Comparison of ENCODE assay signal across 14 cellular contexts in genomic region chr11:67616431-67617242, GRCh38. TPM values are rescaled to one million over a fixed set of nuclear protein-coding genes. Genes with fewer than 3 reads are reported as not detected.
DNase-seq lines count a peak whose midpoint lies in the region; ATAC-seq and TF ChIP-seq lines count a peak whose summit lies in the region.
"Had no signal": no experiment of that assay in that cellular context is flagged by ENCODE, and none has a peak within 500 bp of the region (broad histone marks: within the 10 kb centered on the region; RNA-seq: fewer than 3 reads in every experiment).

No MANE protein-coding gene starts in this region.

- no peak overlapping the region for H3K4me3 ChIP-seq in right cardiac atrium (ENCODE audit: low read length)
- H3K4me3 ChIP-seq: ascending aorta, lower lobe of right lung had no signal

- intact Hi-C loops in activated CD4-positive, alpha-beta T cell treated with anti-CD3 and anti-CD28 coated beads, Interleukin-2, amount 10 ng/mL, durations not matched to agents 24 days and 14 days (cut with micrococcal nuclease): loop anchor here (5.0 kb wide), 1 partner anchor 34 kb away; the partner anchor contains the start of gene GSTP1
- intact Hi-C loops in right cardiac atrium (cut with DNase I): no loop called here

- no peaks in the 10 kb centered on the region for H3K9me3 ChIP-seq in T-helper 17 cell (ENCODE audit: control insufficient read depth, low read length, poor library complexity, severe bottlenecking)
- H3K9me3 ChIP-seq in right cardiac atrium (ENCODE audit: control insufficient read depth, low read length): no peaks in the 10 kb centered on the region
- H3K9me3 ChIP-seq: ascending aorta, lower lobe of right lung had no signal

- WGBS in right cardiac atrium: 30% methylated on average over 11 of the region's 11 CpGs

- peaks cover 16% of the 10 kb centered on the region for H3K4me1 Mint-ChIP-seq in activated CD4-positive, alpha-beta T cell treated with anti-CD3 and anti-CD28 coated beads, Interleukin-2, amount 10 ng/mL, durations not matched to agents 24 days and 14 days
- peaks cover 18% of the 10 kb centered on the region for H3K4me1 Mint-ChIP-seq in T-helper 17 cell
- peaks cover 37% of the 10 kb centered on the region for H3K4me1 Mint-ChIP-seq in stimulated activated effector memory CD8-positive, alpha-beta T cell treated with anti-CD3 and anti-CD28 coated beads, Interleukin-12 subunit alpha, Interleukin-12 subunit beta, amount 100 ng/mL, for 72 hours

- H3K27me3 ChIP-seq in right cardiac atrium (ENCODE audit: control insufficient read depth, insufficient read depth): no peaks in the 10 kb centered on the region
- H3K27me3 ChIP-seq: ascending aorta had no signal

- TF ChIP-seq CTCF in GM20000 (IDR thresholded peaks at IDR 0.05; ENCODE audit: extremely low read depth, missing control alignments): no peak

- ATAC-seq in T-helper 17 cell (no peak), right cardiac atrium (peak; percentile 44 to 50), GM18511 (IDR thresholded peaks at IDR 0.05; ENCODE audit: unreplicated experiment) (no peak), GM21390 (IDR thresholded peaks at IDR 0.05; ENCODE audit: unreplicated experiment) (no peak)
- ATAC-seq in stimulated activated effector memory CD8-positive, alpha-beta T cell treated with anti-CD3 and anti-CD28 coated beads, Interleukin-12 subunit alpha, Interleukin-12 subunit beta, amount 100 ng/mL, for 72 hours: no peak

- H3K4me3 Mint-ChIP-seq in activated CD4-positive, alpha-beta T cell treated with anti-CD3 and anti-CD28 coated beads, Interleukin-2, amount 10 ng/mL, durations not matched to agents 24 days and 14 days: no peak overlapping the region
- H3K4me3 Mint-ChIP-seq in T-helper 17 cell: peak overlapping the region; percentile 81
- H3K4me3 Mint-ChIP-seq in stimulated activated effector memory CD8-positive, alpha-beta T cell treated with anti-CD3 and anti-CD28 coated beads, Interleukin-12 subunit alpha, Interleukin-12 subunit beta, amount 100 ng/mL, for 72 hours: peak overlapping the region; percentile 78

- no peak for DNase-seq in activated CD4-positive, alpha-beta T cell treated with anti-CD3 and anti-CD28 coated beads, Interleukin-2, amount 10 ng/mL, durations not matched to agents 24 days and 14 days
- no peak for DNase-seq in activated CD4-positive, alpha-beta T cell treated with anti-CD3 and anti-CD28 coated beads, Interleukin-2, amount 50 U/mL, for 4 hours
- DNase-seq in T-helper 17 cell (no peak), right cardiac atrium (peak; percentile 20 to 67 (median 51)), GM20000 (ENCODE audit: low spot score) (no peak)
- no peak for DNase-seq in stimulated activated effector memory CD8-positive, alpha-beta T cell treated with anti-CD3 and anti-CD28 coated beads, Interleukin-12 subunit alpha, Interleukin-12 subunit beta, amount 100 ng/mL, for 72 hours (ENCODE audit: low spot score in 2 of 2)
- DNase-seq: effector memory CD4-positive, alpha-beta T cell; NCI-H146 had no signal

- no peak overlapping the region for H3K27ac ChIP-seq in right cardiac atrium (ENCODE audit: low read length)
- H3K27ac ChIP-seq: ascending aorta, lower lobe of right lung had no signal

- peak overlapping the region; percentile 2 for H3K27ac Mint-ChIP-seq in activated CD4-positive, alpha-beta T cell treated with anti-CD3 and anti-CD28 coated beads, Interleukin-2, amount 10 ng/mL, durations not matched to agents 24 days and 14 days
- peak overlapping the region; percentile 34 for H3K27ac Mint-ChIP-seq in T-helper 17 cell
- H3K27ac Mint-ChIP-seq in stimulated activated effector memory CD8-positive, alpha-beta T cell treated with anti-CD3 and anti-CD28 coated beads, Interleukin-12 subunit alpha, Interleukin-12 subunit beta, amount 100 ng/mL, for 72 hours: peak overlapping the region; percentile 99

- no peaks in the 10 kb centered on the region for H3K4me1 ChIP-seq in right cardiac atrium (ENCODE audit: control insufficient read depth, insufficient read depth, low read length)

- no peaks in the 10 kb centered on the region for H3K27me3 Mint-ChIP-seq in activated CD4-positive, alpha-beta T cell treated with anti-CD3 and anti-CD28 coated beads, Interleukin-2, amount 10 ng/mL, durations not matched to agents 24 days and 14 days
- H3K27me3 Mint-ChIP-seq in T-helper 17 cell: no peaks in the 10 kb centered on the region

- peaks cover 14% of the 10 kb centered on the region for H3K36me3 Mint-ChIP-seq in activated CD4-positive, alpha-beta T cell treated with anti-CD3 and anti-CD28 coated beads, Interleukin-2, amount 10 ng/mL, durations not matched to agents 24 days and 14 days (ENCODE audit: low read depth)
- no peaks in the 10 kb centered on the region for H3K36me3 Mint-ChIP-seq in T-helper 17 cell (ENCODE audit: low read depth)
- peaks cover 25% of the 10 kb centered on the region for H3K36me3 Mint-ChIP-seq in stimulated activated effector memory CD8-positive, alpha-beta T cell treated with anti-CD3 and anti-CD28 coated beads, Interleukin-12 subunit alpha, Interleukin-12 subunit beta, amount 100 ng/mL, for 72 hours

- no peaks in the 10 kb centered on the region for H3K9me3 Mint-ChIP-seq in activated CD4-positive, alpha-beta T cell treated with anti-CD3 and anti-CD28 coated beads, Interleukin-2, amount 10 ng/mL, durations not matched to agents 24 days and 14 days
- H3K9me3 Mint-ChIP-seq in stimulated activated effector memory CD8-positive, alpha-beta T cell treated with anti-CD3 and anti-CD28 coated beads, Interleukin-12 subunit alpha, Interleukin-12 subunit beta, amount 100 ng/mL, for 72 hours: no peaks in the 10 kb centered on the region

RNA-seq across cellular contexts. Expression of gene NDUFV1, which starts 9.9 kb away (rescaled TPM):
- total RNA-seq in activated CD4-positive, alpha-beta T cell treated with anti-CD3 and anti-CD28 coated beads, Interleukin-2, amount 10 ng/mL, durations not matched to agents 24 days and 14 days: 304 and 321 TPM in 2 replicates
- total RNA-seq in T-helper 17 cell (100 to 1,000 TPM; 206 to 239 TPM), right cardiac atrium (100 to 1,000 TPM; 375 to 462 (median 435) TPM)
- polyA plus RNA-seq in right cardiac atrium: 380 TPM

RNA-seq across cellular contexts. Expression of gene NUDT8, which starts 13.1 kb away (rescaled TPM):
- 22.2 and 22.6 TPM in 2 replicates for total RNA-seq in activated CD4-positive, alpha-beta T cell treated with anti-CD3 and anti-CD28 coated beads, Interleukin-2, amount 10 ng/mL, durations not matched to agents 24 days and 14 days
- total RNA-seq in T-helper 17 cell: 1 to 10 TPM; 1.5 to 3.4 TPM
- 100 to 1,000 TPM in 1 of 4 donors, 10 to 100 TPM in 3; 45.6 to 105 (median 79.6) TPM for total RNA-seq in right cardiac atrium
- 121 TPM for polyA plus RNA-seq in right cardiac atrium

RNA-seq across cellular contexts. Expression of gene TBX10, which starts 22.9 kb away (rescaled TPM):
- not detected in 2 replicates for total RNA-seq in activated CD4-positive, alpha-beta T cell treated with anti-CD3 and anti-CD28 coated beads, Interleukin-2, amount 10 ng/mL, durations not matched to agents 24 days and 14 days
- total RNA-seq in T-helper 17 cell: not detected
- not detected for total RNA-seq in right cardiac atrium
- not detected for polyA plus RNA-seq in right cardiac atrium
- total RNA-seq: ascending aorta, HT1080, lower lobe of right lung, osteocyte had no signal

RNA-seq across cellular contexts. Expression of gene GSTP1, which starts 33.0 kb away (rescaled TPM):
- 305 and 312 TPM in 2 replicates for total RNA-seq in activated CD4-positive, alpha-beta T cell treated with anti-CD3 and anti-CD28 coated beads, Interleukin-2, amount 10 ng/mL, durations not matched to agents 24 days and 14 days
- 10 to 100 TPM; 67.8 to 79.7 TPM for total RNA-seq in T-helper 17 cell
- total RNA-seq in right cardiac atrium: 100 to 1,000 TPM; 323 to 411 (median 377) TPM
- 501 TPM for polyA plus RNA-seq in right cardiac atrium

RNA-seq across cellular contexts. Expression of gene ACY3, which starts 33.9 kb away (rescaled TPM):
- total RNA-seq in activated CD4-positive, alpha-beta T cell treated with anti-CD3 and anti-CD28 coated beads, Interleukin-2, amount 10 ng/mL, durations not matched to agents 24 days and 14 days: 0.14 TPM in 1 of 2 replicates, not detected in the other
- total RNA-seq in T-helper 17 cell (under 1 TPM in 1 of 2 donors, not detected in 1; 0.37 TPM), right cardiac atrium (not detected)
- polyA plus RNA-seq in right cardiac atrium: not detected
- total RNA-seq: ascending aorta, HT1080, lower lobe of right lung, osteocyte had no signal

Comparison
In these comparisons a context has a peak if more than half of its experiments do, and no peak if none do; other contexts are left out.
1. DNase-seq: peak in right cardiac atrium (3 of 3); none in activated CD4-positive, alpha-beta T cell treated with anti-CD3 and anti-CD28 coated beads, Interleukin-2, amount 10 ng/mL, durations not matched to agents 24 days and 14 days (single experiment), activated CD4-positive, alpha-beta T cell treated with anti-CD3 and anti-CD28 coated beads, Interleukin-2, amount 50 U/mL, for 4 hours (0 of 2), T-helper 17 cell (0 of 3), stimulated activated effector memory CD8-positive, alpha-beta T cell treated with anti-CD3 and anti-CD28 coated beads, Interleukin-12 subunit alpha, Interleukin-12 subunit beta, amount 100 ng/mL, for 72 hours (0 of 2) and GM20000 (single experiment).
2. H3K27ac Mint-ChIP-seq: peak in every context shown above with its lines; median percentile 99 in stimulated activated effector memory CD8-positive, alpha-beta T cell treated with anti-CD3 and anti-CD28 coated beads, Interleukin-12 subunit alpha, Interleukin-12 subunit beta, amount 100 ng/mL, for 72 hours; 34 in T-helper 17 cell; 2 in activated CD4-positive, alpha-beta T cell treated with anti-CD3 and anti-CD28 coated beads, Interleukin-2, amount 10 ng/mL, durations not matched to agents 24 days and 14 days.
3. ATAC-seq: peak in right cardiac atrium (2 of 2); none in T-helper 17 cell (single experiment), stimulated activated effector memory CD8-positive, alpha-beta T cell treated with anti-CD3 and anti-CD28 coated beads, Interleukin-12 subunit alpha, Interleukin-12 subunit beta, amount 100 ng/mL, for 72 hours (single experiment), GM18511 (single experiment) and GM21390 (single experiment).